In the genomic region with DNA sequence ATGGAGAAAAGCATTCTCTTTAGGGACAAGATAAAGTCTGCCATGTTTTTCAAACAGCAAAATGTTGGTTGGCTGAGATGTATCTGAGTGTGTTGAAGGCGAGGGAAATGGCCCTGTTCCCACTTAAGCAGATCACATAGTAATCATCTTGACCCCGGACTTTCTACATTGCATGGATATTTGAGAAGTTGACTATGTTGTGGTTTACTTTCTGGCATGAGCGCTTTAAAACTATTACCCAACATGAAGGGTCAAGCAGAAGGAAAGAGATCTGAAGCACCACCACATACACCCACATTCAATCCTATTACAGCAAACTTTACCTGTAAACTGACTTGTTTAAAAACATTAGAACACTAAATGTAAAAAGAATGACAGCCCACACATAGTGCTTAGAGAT, we compare ENCODE assay signal across 20 cellular contexts.
DNase-seq lines count a peak whose midpoint lies in the region; ATAC-seq and TF ChIP-seq lines count a peak whose summit lies in the region.
"Had no signal": no experiment of that assay in that cellular context is flagged by ENCODE, and none has a peak within 500 bp of the region (broad histone marks: within the 10 kb centered on the region; RNA-seq: fewer than 3 reads in every experiment).

No MANE protein-coding gene starts in this region.

- no peaks in the 10 kb centered on the region for H3K9me3 Mint-ChIP-seq in activated CD8-positive, alpha-beta T cell treated with anti-CD3 and anti-CD28 coated beads for 36 hours
- H3K9me3 Mint-ChIP-seq: CD8-positive, alpha-beta memory T cell; IgD-negative memory B cell had no signal

- peaks cover 2% of the 10 kb centered on the region for H3K27me3 Mint-ChIP-seq in activated CD8-positive, alpha-beta T cell treated with anti-CD3 and anti-CD28 coated beads for 36 hours
- H3K27me3 Mint-ChIP-seq: CD8-positive, alpha-beta memory T cell; IgD-negative memory B cell had no signal

- DNase-seq in HCEC 1CT (peak; percentile 30), astrocyte of the spinal cord (ENCODE audit: low read depth, low spot score) (peak; percentile 25), iris pigment epithelial cell (ENCODE audit: low read depth) (peak; percentile 97), renal cortical epithelial cell (ENCODE audit: low read depth) (peak; percentile 28), NCI-H82 treated with DMSO at 0.1 percent for 48 hours (lab: John Stamatoyannopoulos, UW; ENCODE audit: unreplicated experiment) (no peak), NCI-H2196 treated with DMSO at 0.1 percent for 48 hours (lab: John Stamatoyannopoulos, UW; ENCODE audit: unreplicated experiment) (no peak), NCI-H526 (lab: John Stamatoyannopoulos, UW) (no peak)
- DNase-seq in activated CD8-positive, alpha-beta T cell treated with anti-CD3 and anti-CD28 coated beads for 36 hours: no peak
- DNase-seq: 8988T; ACHN; BE2C; CD8-positive, alpha-beta memory T cell; GF-D8; NCI-H1048; NCI-H2171 treated with DMSO at 0.1 percent for 48 hours; NCI-H510A; SIG-M5 had no signal

- H3K36me3 Mint-ChIP-seq in activated CD8-positive, alpha-beta T cell treated with anti-CD3 and anti-CD28 coated beads for 36 hours (ENCODE audit: low read depth): no peaks in the 10 kb centered on the region
- H3K36me3 Mint-ChIP-seq: CD14-positive monocyte; CD8-positive, alpha-beta memory T cell; IgD-negative memory B cell had no signal

- no peak for TF ChIP-seq CTCF in astrocyte of the spinal cord (IDR thresholded peaks at IDR 0.05; ENCODE audit: low read depth, low read length)
- TF ChIP-seq CTCF in activated CD8-positive, alpha-beta T cell treated with anti-CD3 and anti-CD28 coated beads for 36 hours (IDR thresholded peaks at IDR 0.05): no peak

- H3K27ac Mint-ChIP-seq in activated CD8-positive, alpha-beta T cell treated with anti-CD3 and anti-CD28 coated beads for 36 hours: no peak overlapping the region
- H3K27ac Mint-ChIP-seq: CD14-positive monocyte; CD8-positive, alpha-beta memory T cell; IgD-negative memory B cell had no signal

- H3K4me3 ChIP-seq in astrocyte of the spinal cord (ENCODE audit: low read depth, low read length): no peak overlapping the region
- H3K4me3 ChIP-seq: SK-N-MC had no signal

- H3K4me1 Mint-ChIP-seq in activated CD8-positive, alpha-beta T cell treated with anti-CD3 and anti-CD28 coated beads for 36 hours (ENCODE audit: low read depth): no peaks in the 10 kb centered on the region
- H3K4me1 Mint-ChIP-seq: CD14-positive monocyte; CD8-positive, alpha-beta memory T cell had no signal

- ATAC-seq in activated CD8-positive, alpha-beta T cell treated with anti-CD3 and anti-CD28 coated beads for 36 hours: no peak

- in situ Hi-C loops in astrocyte of the spinal cord (cut with HindIII; ENCODE audit: low sequenced_read_pairs): no loop called here

- CTCF ChIA-PET in activated CD8-positive, alpha-beta T cell treated with anti-CD3 and anti-CD28 coated beads for 36 hours (lab: Charles Lee): no interaction called here

- intact Hi-C loops in activated CD8-positive, alpha-beta T cell treated with anti-CD3 and anti-CD28 coated beads for 36 hours (cut with micrococcal nuclease): no loop called here

- no peak overlapping the region for H3K4me3 Mint-ChIP-seq in activated CD8-positive, alpha-beta T cell treated with anti-CD3 and anti-CD28 coated beads for 36 hours
- H3K4me3 Mint-ChIP-seq: CD14-positive monocyte; CD8-positive, alpha-beta memory T cell; IgD-negative memory B cell had no signal

- POLR2A ChIA-PET in activated CD8-positive, alpha-beta T cell treated with anti-CD3 and anti-CD28 coated beads for 36 hours (lab: Charles Lee): no interaction called here

Comparison
In these comparisons a context has a peak if more than half of its experiments do, and no peak if none do; other contexts are left out.
1. DNase-seq: peak in HCEC 1CT (single experiment), astrocyte of the spinal cord (single experiment), iris pigment epithelial cell (single experiment) and renal cortical epithelial cell (single experiment); none in NCI-H82 treated with DMSO at 0.1 percent for 48 hours (single experiment), NCI-H2196 treated with DMSO at 0.1 percent for 48 hours (single experiment), activated CD8-positive, alpha-beta T cell treated with anti-CD3 and anti-CD28 coated beads for 36 hours (single experiment) and NCI-H526 (0 of 2).